33 cellular contexts compared by ENCODE assay signal in genomic region chr1:40567819-40568218, GRCh38.
"Had no signal": no experiment of that assay in that cellular context is flagged by ENCODE, and none has a peak within 500 bp of the region (broad histone marks: within the 10 kb centered on the region; RNA-seq: fewer than 3 reads in every experiment).

No MANE protein-coding gene starts in this region.

- FAIRE-seq: astrocyte had no signal

- H3K4me1 ChIP-seq: adrenal gland, body of pancreas, breast epithelium had no signal

- H3K4me3 ChIP-seq: adrenal gland, body of pancreas, breast epithelium had no signal

- H3K36me3 ChIP-seq: adrenal gland, brain microvascular endothelial cell had no signal

- DNase-seq: activated B cell treated with CpG ODN at 0.5 μM for 24 hours; activated CD4-positive, alpha-beta memory T cell treated with anti-CD3 and anti-CD28 coated beads for 36 hours; activated CD4-positive, alpha-beta T cell treated with anti-CD3 and anti-CD28 coated beads for 4 hours; activated CD4-positive, alpha-beta T cell treated with anti-CD3 and anti-CD28 coated beads, Interleukin-2, amount 10 ng/mL, durations not matched to agents 24 days and 14 days; activated CD4-positive, alpha-beta T cell treated with anti-CD3 and anti-CD28 coated beads, Interleukin-2, amount 50 U/mL, for 1 hour; activated CD4-positive, alpha-beta T cell treated with anti-CD3 and anti-CD28 coated beads, Interleukin-2, amount 50 U/mL, for 4 hours; activated CD4-positive, CD25-positive, alpha-beta regulatory T cell treated with anti-CD3 and anti-CD28 coated beads, Interleukin-2, amount 50 U/mL, for 72 hours; activated CD8-positive, alpha-beta memory T cell treated with anti-CD3 and anti-CD28 coated beads, Interleukin-2, amount 50 U/mL, for 4 hours; activated CD8-positive, alpha-beta T cell treated with anti-CD3 and anti-CD28 coated beads for 36 hours; activated effector memory CD4-positive, alpha-beta T cell treated with anti-CD3 and anti-CD28 coated beads, Interleukin-2, amount 50 U/mL, for 16 hours; activated gamma-delta T cell treated with Interleukin-2 at 50 U/mL for 16 hours; activated naive CD4-positive, alpha-beta T cell; activated naive CD4-positive, alpha-beta T cell treated with anti-CD3 and anti-CD28 coated beads for 36 hours; activated naive CD4-positive, alpha-beta T cell treated with anti-CD3 and anti-CD28 coated beads, Interleukin-2, amount 50 U/mL, for 16 hours; activated naive CD8-positive, alpha-beta T cell treated with anti-CD3 and anti-CD28 coated beads for 36 hours; activated T-cell treated with anti-CD3 and anti-CD28 coated beads for 4 hours; activated T-cell treated with anti-CD3 and anti-CD28 coated beads, Interleukin-2, amount 50 U/mL, for 1 hour; activated T-cell treated with anti-CD3 and anti-CD28 coated beads, Interleukin-2, amount 50 U/mL, for 4 hours; activated T-cell treated with anti-CD3 and anti-CD28 coated beads, Interleukin-2, amount 50 U/mL, for 72 hours; adrenal gland; amniotic stem cell; aorta; body of pancreas; brain microvascular endothelial cell; central memory CD4-positive, alpha-beta T cell; T-helper 1 cell; T-helper 2 cell; T-helper 9 cell had no signal

- H3K9me3 ChIP-seq: adrenal gland, body of pancreas, breast epithelium had no signal

- ATAC-seq: activated CD8-positive, alpha-beta T cell treated with anti-CD3 and anti-CD28 coated beads for 36 hours; activated naive CD4-positive, alpha-beta T cell treated with anti-CD3 and anti-CD28 coated beads, Interleukin-2, amount 50 U/mL, for 72 hours; activated T-cell treated with anti-CD3 and anti-CD28 coated beads, Interleukin-2, amount 50 U/mL, for 4 hours; activated T-cell treated with anti-CD3 and anti-CD28 coated beads, Interleukin-2, amount 50 U/mL, for 72 hours; activated T-helper 17 cell treated with anti-CD3 and anti-CD28 coated beads, Interleukin-2, amount 50 U/mL, for 72 hours; body of pancreas had no signal

- H3K27ac ChIP-seq: adrenal gland, body of pancreas, brain microvascular endothelial cell, breast epithelium, VCaP had no signal

- H3K27me3 ChIP-seq: adrenal gland, body of pancreas, brain microvascular endothelial cell, breast epithelium had no signal
